19 cellular contexts compared by ENCODE assay signal in genomic region chr6:136466789-136467585, GRCh38.
DNase-seq lines count a peak whose midpoint lies in the region; FAIRE-seq and TF ChIP-seq lines count a peak whose summit lies in the region.
"Had no signal": no experiment of that assay in that cellular context is flagged by ENCODE, and none has a peak within 500 bp of the region (broad histone marks: within the 10 kb centered on the region; RNA-seq: fewer than 3 reads in every experiment).

No MANE protein-coding gene starts in this region.

- H3K36me3 ChIP-seq in kidney (ENCODE audit: control insufficient read depth in 1 of 2, insufficient read depth in 2 of 2, low read length in 2 of 2) = no peaks in the 10 kb centered on the region

- no peak overlapping the region for H3K4me3 Mint-ChIP-seq in activated naive CD4-positive, alpha-beta T cell treated with anti-CD3 and anti-CD28 coated beads, Interleukin-2, amount 10 ng/mL, durations not matched to agents 7 days and 5 days
- H3K4me3 Mint-ChIP-seq: activated naive CD8-positive, alpha-beta T cell treated with anti-CD3 and anti-CD28 coated beads, Interleukin-2, amount 50 U/mL, for 24 hours; immature natural killer cell had no signal

- peak; percentile 62 for FAIRE-seq in kidney (lab: Jason Lieb, UNC)
- FAIRE-seq: A204.1, TTC549 had no signal

- peak; percentile 22 for DNase-seq in NCI-H2171 treated with DMSO at 0.1 percent for 48 hours (lab: John Stamatoyannopoulos, UW)
- no peak for DNase-seq in NCI-H2171 (lab: John Stamatoyannopoulos, UW)
- peak; percentile 53 to 71 for DNase-seq in NCI-H526 (lab: John Stamatoyannopoulos, UW)
- DNase-seq in kidney = no peak
- peak in 1 of 49 donors; percentile 32 for DNase-seq in substantia nigra (lab: John Stamatoyannopoulos, UW)
- DNase-seq in amniotic stem cell (lab: John Stamatoyannopoulos, UW) = no peak
- DNase-seq in NCI-H2029 (lab: John Stamatoyannopoulos, UW) = no peak
- DNase-seq in activated naive CD4-positive, alpha-beta T cell treated with anti-CD3 and anti-CD28 coated beads, Interleukin-2, amount 10 ng/mL, durations not matched to agents 7 days and 5 days = no peak
- DNase-seq: activated naive CD8-positive, alpha-beta T cell treated with anti-CD3 and anti-CD28 coated beads, Interleukin-2, amount 50 U/mL, for 24 hours; activated T-cell treated with anti-CD3 and anti-CD28 coated beads, Interleukin-2, amount 50 U/mL, for 1 hour; cerebellar nuclear complex; immature natural killer cell; NCI-H2029 treated with DMSO at 0.1 percent for 48 hours; OCI-M1; posterior cingulate gyrus had no signal

- CTCF ChIA-PET in activated naive CD4-positive, alpha-beta T cell treated with anti-CD3 and anti-CD28 coated beads, Interleukin-2, amount 10 ng/mL, durations not matched to agents 7 days and 5 days (lab: Charles Lee) = no interaction called here

- no peaks in the 10 kb centered on the region for H3K36me3 Mint-ChIP-seq in activated naive CD4-positive, alpha-beta T cell treated with anti-CD3 and anti-CD28 coated beads, Interleukin-2, amount 10 ng/mL, durations not matched to agents 7 days and 5 days
- H3K36me3 Mint-ChIP-seq: immature natural killer cell had no signal

- peak overlapping the region in 1 of 2 donors; percentile 36 for H3K27ac ChIP-seq in kidney (ENCODE audit: low read depth in 2 of 2, low read length in 2 of 2)
- H3K27ac ChIP-seq in substantia nigra (ENCODE audit: low read depth, low read length, poor library complexity, severe bottlenecking) = peak overlapping the region; percentile 98
- H3K27ac ChIP-seq: HL-60, SK-N-MC had no signal

- intact Hi-C loops in kidney (cut with DNase I) = no loop called here

- peaks cover 6 to 10% of the 10 kb centered on the region in 2 donors for H3K4me1 ChIP-seq in kidney (ENCODE audit: control insufficient read depth in 1 of 2, insufficient read depth in 1 of 2, low read depth in 1 of 2, low read length in 2 of 2)

- peak overlapping the region; percentile 3 to 27 for H3K4me3 ChIP-seq in kidney (ENCODE audit: low read length in 2 of 2)
- H3K4me3 ChIP-seq: SK-N-MC had no signal

- no peak for TF ChIP-seq CTCF in kidney (IDR thresholded peaks at IDR 0.05; ENCODE audit: borderline replicate concordance, extremely low read depth, insufficient read depth)

- peak overlapping the region in 1 of 2 donors; percentile 2 for H3K9ac ChIP-seq in kidney (ENCODE audit: low read length in 2 of 2)

- no peaks in the 10 kb centered on the region for H3K9me3 Mint-ChIP-seq in activated naive CD4-positive, alpha-beta T cell treated with anti-CD3 and anti-CD28 coated beads, Interleukin-2, amount 10 ng/mL, durations not matched to agents 7 days and 5 days
- H3K9me3 Mint-ChIP-seq: activated naive CD8-positive, alpha-beta T cell treated with anti-CD3 and anti-CD28 coated beads, Interleukin-2, amount 50 U/mL, for 24 hours; immature natural killer cell had no signal

- H3K27me3 Mint-ChIP-seq in activated naive CD4-positive, alpha-beta T cell treated with anti-CD3 and anti-CD28 coated beads, Interleukin-2, amount 10 ng/mL, durations not matched to agents 7 days and 5 days = peaks cover 11% of the 10 kb centered on the region

- H3K27ac Mint-ChIP-seq in activated naive CD4-positive, alpha-beta T cell treated with anti-CD3 and anti-CD28 coated beads, Interleukin-2, amount 10 ng/mL, durations not matched to agents 7 days and 5 days = no peak overlapping the region
- H3K27ac Mint-ChIP-seq: activated naive CD8-positive, alpha-beta T cell treated with anti-CD3 and anti-CD28 coated beads, Interleukin-2, amount 50 U/mL, for 24 hours; immature natural killer cell had no signal

- H3K4me1 Mint-ChIP-seq in activated naive CD4-positive, alpha-beta T cell treated with anti-CD3 and anti-CD28 coated beads, Interleukin-2, amount 10 ng/mL, durations not matched to agents 7 days and 5 days = peaks cover 14% of the 10 kb centered on the region

- H3K9me3 ChIP-seq in kidney (ENCODE audit: control insufficient read depth in 1 of 2, low read length in 2 of 2) = no peaks in the 10 kb centered on the region

Comparison
In these comparisons a context has a peak if more than half of its experiments do, and no peak if none do; other contexts are left out.
1. DNase-seq: peak in NCI-H2171 treated with DMSO at 0.1 percent for 48 hours (single experiment) and NCI-H526 (2 of 2); none in NCI-H2171 (single experiment), kidney (single experiment), amniotic stem cell (single experiment), NCI-H2029 (single experiment) and activated naive CD4-positive, alpha-beta T cell treated with anti-CD3 and anti-CD28 coated beads, Interleukin-2, amount 10 ng/mL, durations not matched to agents 7 days and 5 days (single experiment).